Comparison of ENCODE assay signal across 1 cellular context in the genomic region with DNA sequence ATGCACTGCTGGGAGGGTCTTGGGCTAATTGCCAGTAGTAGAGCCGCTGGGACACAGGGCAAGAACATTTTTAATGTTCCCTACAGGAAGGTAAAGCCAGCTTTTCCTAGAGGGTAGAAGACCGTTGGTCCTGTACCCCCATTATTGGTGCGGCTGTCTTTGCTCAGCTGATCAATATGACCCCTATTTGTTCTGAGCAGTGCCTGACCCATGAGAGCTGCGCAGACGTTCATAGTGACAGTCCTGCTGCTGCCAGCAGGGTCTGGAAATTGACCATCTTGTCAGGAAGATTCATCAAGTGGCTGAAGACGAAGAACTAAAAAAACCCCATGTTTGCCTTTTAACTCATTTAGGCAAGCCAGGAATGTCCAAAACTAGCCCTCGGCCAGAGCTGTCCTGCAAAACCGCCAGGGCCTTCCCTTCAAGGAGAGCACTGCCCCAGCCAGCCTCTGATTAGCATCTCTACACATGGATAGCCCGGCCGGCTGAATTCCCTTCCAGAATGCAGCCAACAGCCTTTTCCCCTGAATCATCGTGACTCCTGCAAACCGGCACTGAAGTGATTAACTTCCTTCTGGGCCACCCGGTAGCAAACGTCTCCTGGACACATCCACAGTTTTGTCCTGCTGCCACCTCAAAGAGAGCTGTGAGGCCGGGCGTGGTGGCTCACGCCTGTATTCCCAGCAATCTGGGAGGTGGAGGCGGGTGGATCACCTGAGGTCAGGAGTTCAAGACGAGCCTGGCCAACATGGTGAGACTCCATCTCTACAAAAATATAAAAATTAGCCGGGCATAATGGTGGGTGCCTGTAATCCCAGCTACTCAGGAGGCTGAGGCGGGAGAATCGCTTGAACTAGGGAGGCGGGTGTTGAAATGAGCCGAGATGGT.
A peak's percentile ranks its signal among the peaks of the same experiment; 100 is the strongest.
TF ChIP-seq lines count a peak whose summit lies in the region.

No MANE protein-coding gene starts in this region.

TF ChIP-seq in K562, 482 proteins besides CTCF, POLR2A, EP300 and RAD21 (continued from another document and continues in another):
- TF ChIP-seq, protein P1, sequence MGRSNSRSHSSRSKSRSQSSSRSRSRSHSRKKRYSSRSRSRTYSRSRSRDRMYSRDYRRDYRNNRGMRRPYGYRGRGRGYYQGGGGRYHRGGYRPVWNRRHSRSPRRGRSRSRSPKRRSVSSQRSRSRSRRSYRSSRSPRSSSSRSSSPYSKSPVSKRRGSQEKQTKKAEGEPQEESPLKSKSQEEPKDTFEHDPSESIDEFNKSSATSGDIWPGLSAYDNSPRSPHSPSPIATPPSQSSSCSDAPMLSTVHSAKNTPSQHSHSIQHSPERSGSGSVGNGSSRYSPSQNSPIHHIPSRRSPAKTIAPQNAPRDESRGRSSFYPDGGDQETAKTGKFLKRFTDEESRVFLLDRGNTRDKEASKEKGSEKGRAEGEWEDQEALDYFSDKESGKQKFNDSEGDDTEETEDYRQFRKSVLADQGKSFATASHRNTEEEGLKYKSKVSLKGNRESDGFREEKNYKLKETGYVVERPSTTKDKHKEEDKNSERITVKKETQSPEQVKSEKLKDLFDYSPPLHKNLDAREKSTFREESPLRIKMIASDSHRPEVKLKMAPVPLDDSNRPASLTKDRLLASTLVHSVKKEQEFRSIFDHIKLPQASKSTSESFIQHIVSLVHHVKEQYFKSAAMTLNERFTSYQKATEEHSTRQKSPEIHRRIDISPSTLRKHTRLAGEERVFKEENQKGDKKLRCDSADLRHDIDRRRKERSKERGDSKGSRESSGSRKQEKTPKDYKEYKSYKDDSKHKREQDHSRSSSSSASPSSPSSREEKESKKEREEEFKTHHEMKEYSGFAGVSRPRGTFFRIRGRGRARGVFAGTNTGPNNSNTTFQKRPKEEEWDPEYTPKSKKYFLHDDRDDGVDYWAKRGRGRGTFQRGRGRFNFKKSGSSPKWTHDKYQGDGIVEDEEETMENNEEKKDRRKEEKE (IDR thresholded peaks at IDR 0.05; ENCODE audit: borderline replicate concordance in 1 of 2, control insufficient read depth in 1 of 2, low read depth in 2 of 2, low read length in 1 of 2): no peak
- TF ChIP-seq MCM2 (IDR thresholded peaks at IDR 0.05; ENCODE audit: low read depth): no peak
- TF ChIP-seq ZNF699 (CRISPR knock-in tag; IDR thresholded peaks at IDR 0.05; ENCODE audit: insufficient replicate concordance): no peak
- TF ChIP-seq PRMT5 (CRISPR knock-in tag; IDR thresholded peaks at IDR 0.05): no peak
- TF ChIP-seq POLR2AphosphoS5 (IDR thresholded peaks at IDR 0.05; ENCODE audit: control insufficient read depth, insufficient read depth, low read depth, low read length): peak; percentile 53; the same call in 1 of the 2 replicates
- no peak for TF ChIP-seq POLR2AphosphoS2 (IDR thresholded peaks at IDR 0.05; ENCODE audit: low read length)
- TF ChIP-seq ZNF785 (CRISPR knock-in tag; IDR thresholded peaks at IDR 0.05): no peak
- TF ChIP-seq TAL1 (IDR thresholded peaks at IDR 0.05): no peak; the same call in 1 of the 2 replicates
- TF ChIP-seq, protein P2, sequence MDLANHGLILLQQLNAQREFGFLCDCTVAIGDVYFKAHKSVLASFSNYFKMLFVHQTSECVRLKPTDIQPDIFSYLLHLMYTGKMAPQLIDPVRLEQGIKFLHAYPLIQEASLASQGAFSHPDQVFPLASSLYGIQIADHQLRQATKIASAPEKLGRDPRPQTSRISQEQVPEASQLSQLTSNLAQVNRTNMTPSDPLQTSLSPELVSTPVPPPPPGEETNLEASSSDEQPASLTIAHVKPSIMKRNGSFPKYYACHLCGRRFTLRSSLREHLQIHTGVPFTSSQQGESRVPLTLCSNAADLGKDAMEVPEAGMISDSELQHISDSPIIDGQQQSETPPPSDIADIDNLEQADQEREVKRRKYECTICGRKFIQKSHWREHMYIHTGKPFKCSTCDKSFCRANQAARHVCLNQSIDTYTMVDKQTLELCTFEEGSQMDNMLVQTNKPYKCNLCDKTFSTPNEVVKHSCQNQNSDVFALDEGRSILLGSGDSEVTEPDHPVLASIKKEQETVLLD (IDR thresholded peaks at IDR 0.05): no peak
- TF ChIP-seq, protein P3, sequence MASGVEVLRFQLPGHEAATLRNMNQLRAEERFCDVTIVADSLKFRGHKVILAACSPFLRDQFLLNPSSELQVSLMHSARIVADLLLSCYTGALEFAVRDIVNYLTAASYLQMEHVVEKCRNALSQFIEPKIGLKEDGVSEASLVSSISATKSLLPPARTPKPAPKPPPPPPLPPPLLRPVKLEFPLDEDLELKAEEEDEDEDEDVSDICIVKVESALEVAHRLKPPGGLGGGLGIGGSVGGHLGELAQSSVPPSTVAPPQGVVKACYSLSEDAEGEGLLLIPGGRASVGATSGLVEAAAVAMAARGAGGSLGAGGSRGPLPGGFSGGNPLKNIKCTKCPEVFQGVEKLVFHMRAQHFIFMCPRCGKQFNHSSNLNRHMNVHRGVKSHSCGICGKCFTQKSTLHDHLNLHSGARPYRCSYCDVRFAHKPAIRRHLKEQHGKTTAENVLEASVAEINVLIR (CRISPR knock-in tag; IDR thresholded peaks at IDR 0.05): no peak; the same call in 1 of the 2 replicates
- TF ChIP-seq ZNF23 (CRISPR knock-in tag; IDR thresholded peaks at IDR 0.05): no peak
- TF ChIP-seq KAT2B (IDR thresholded peaks at IDR 0.05; ENCODE audit: low read depth, low read length): no peak
- TF ChIP-seq, protein P4, sequence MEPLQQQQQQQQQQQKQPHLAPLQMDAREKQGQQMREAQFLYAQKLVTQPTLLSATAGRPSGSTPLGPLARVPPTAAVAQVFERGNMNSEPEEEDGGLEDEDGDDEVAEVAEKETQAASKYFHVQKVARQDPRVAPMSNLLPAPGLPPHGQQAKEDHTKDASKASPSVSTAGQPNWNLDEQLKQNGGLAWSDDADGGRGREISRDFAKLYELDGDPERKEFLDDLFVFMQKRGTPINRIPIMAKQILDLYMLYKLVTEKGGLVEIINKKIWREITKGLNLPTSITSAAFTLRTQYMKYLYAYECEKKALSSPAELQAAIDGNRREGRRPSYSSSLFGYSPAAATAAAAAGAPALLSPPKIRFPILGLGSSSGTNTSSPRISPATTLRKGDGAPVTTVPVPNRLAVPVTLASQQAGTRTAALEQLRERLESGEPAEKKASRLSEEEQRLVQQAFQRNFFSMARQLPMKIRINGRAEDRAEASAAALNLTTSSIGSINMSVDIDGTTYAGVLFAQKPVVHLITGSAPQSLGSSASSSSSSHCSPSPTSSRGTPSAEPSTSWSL (CRISPR knock-in tag; IDR thresholded peaks at IDR 0.05; ENCODE audit: borderline replicate concordance): no peak; the same call in 1 of the 2 replicates
- TF ChIP-seq CC2D1A (IDR thresholded peaks at IDR 0.05): no peak
- TF ChIP-seq ZNF3 (CRISPR knock-in tag; IDR thresholded peaks at IDR 0.05): no peak
- TF ChIP-seq PHF20 (IDR thresholded peaks at IDR 0.05; ENCODE audit: partially characterized antibody): no peak
- no peak for TF ChIP-seq WHSC1 (IDR thresholded peaks at IDR 0.05; ENCODE audit: low read length)
- no peak; the same call in 1 of the 2 replicates for TF ChIP-seq RFX1 (IDR thresholded peaks at IDR 0.05)
- TF ChIP-seq STAT5A (IDR thresholded peaks at IDR 0.05; ENCODE audit: borderline replicate concordance, low read length): no peak
- TF ChIP-seq, protein P5, sequence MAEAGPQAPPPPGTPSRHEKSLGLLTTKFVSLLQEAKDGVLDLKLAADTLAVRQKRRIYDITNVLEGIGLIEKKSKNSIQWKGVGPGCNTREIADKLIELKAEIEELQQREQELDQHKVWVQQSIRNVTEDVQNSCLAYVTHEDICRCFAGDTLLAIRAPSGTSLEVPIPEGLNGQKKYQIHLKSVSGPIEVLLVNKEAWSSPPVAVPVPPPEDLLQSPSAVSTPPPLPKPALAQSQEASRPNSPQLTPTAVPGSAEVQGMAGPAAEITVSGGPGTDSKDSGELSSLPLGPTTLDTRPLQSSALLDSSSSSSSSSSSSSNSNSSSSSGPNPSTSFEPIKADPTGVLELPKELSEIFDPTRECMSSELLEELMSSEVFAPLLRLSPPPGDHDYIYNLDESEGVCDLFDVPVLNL (CRISPR knock-in tag; IDR thresholded peaks at IDR 0.05; ENCODE audit: low read depth): no peak
- 0 out of 2 replicates have a peak, but pooled peaks have one; percentile 69 for TF ChIP-seq NR1H2 (CRISPR knock-in tag; IDR thresholded peaks at IDR 0.05)
- TF ChIP-seq, protein P6, sequence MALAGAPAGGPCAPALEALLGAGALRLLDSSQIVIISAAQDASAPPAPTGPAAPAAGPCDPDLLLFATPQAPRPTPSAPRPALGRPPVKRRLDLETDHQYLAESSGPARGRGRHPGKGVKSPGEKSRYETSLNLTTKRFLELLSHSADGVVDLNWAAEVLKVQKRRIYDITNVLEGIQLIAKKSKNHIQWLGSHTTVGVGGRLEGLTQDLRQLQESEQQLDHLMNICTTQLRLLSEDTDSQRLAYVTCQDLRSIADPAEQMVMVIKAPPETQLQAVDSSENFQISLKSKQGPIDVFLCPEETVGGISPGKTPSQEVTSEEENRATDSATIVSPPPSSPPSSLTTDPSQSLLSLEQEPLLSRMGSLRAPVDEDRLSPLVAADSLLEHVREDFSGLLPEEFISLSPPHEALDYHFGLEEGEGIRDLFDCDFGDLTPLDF (CRISPR knock-in tag; IDR thresholded peaks at IDR 0.05): peak; percentile 49; the same call in 1 of the 2 replicates
- TF ChIP-seq SMARCC2 (IDR thresholded peaks at IDR 0.05; ENCODE audit: low read depth): no peak
- no peak for TF ChIP-seq ZNF282 (CRISPR knock-in tag; IDR thresholded peaks at IDR 0.05)
- TF ChIP-seq KDM5B (IDR thresholded peaks at IDR 0.05; ENCODE audit: insufficient replicate concordance, low read depth, low read length): peak; percentile 42
- TF ChIP-seq ZNF124 (CRISPR knock-in tag; IDR thresholded peaks at IDR 0.05): no peak
- TF ChIP-seq ZNF212 (CRISPR knock-in tag; IDR thresholded peaks at IDR 0.05): no peak
- TF ChIP-seq SAFB (IDR thresholded peaks at IDR 0.05; ENCODE audit: borderline replicate concordance, low read depth, low read length): no peak
- TF ChIP-seq ATF7 (IDR thresholded peaks at IDR 0.05): peak; percentile 75
- TF ChIP-seq, protein P7, sequence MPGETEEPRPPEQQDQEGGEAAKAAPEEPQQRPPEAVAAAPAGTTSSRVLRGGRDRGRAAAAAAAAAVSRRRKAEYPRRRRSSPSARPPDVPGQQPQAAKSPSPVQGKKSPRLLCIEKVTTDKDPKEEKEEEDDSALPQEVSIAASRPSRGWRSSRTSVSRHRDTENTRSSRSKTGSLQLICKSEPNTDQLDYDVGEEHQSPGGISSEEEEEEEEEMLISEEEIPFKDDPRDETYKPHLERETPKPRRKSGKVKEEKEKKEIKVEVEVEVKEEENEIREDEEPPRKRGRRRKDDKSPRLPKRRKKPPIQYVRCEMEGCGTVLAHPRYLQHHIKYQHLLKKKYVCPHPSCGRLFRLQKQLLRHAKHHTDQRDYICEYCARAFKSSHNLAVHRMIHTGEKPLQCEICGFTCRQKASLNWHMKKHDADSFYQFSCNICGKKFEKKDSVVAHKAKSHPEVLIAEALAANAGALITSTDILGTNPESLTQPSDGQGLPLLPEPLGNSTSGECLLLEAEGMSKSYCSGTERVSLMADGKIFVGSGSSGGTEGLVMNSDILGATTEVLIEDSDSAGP (CRISPR knock-in tag; IDR thresholded peaks at IDR 0.05): no peak
- no peak for TF ChIP-seq IRF2 (CRISPR knock-in tag; IDR thresholded peaks at IDR 0.05)
- peak; percentile 24 for TF ChIP-seq ZFP36 (IDR thresholded peaks at IDR 0.05; ENCODE audit: low read depth, low read length, partially characterized antibody)
- TF ChIP-seq MTA1 (IDR thresholded peaks at IDR 0.05; ENCODE audit: borderline replicate concordance): peak; percentile 60; the same call in 1 of the 2 replicates
- TF ChIP-seq, protein P8, sequence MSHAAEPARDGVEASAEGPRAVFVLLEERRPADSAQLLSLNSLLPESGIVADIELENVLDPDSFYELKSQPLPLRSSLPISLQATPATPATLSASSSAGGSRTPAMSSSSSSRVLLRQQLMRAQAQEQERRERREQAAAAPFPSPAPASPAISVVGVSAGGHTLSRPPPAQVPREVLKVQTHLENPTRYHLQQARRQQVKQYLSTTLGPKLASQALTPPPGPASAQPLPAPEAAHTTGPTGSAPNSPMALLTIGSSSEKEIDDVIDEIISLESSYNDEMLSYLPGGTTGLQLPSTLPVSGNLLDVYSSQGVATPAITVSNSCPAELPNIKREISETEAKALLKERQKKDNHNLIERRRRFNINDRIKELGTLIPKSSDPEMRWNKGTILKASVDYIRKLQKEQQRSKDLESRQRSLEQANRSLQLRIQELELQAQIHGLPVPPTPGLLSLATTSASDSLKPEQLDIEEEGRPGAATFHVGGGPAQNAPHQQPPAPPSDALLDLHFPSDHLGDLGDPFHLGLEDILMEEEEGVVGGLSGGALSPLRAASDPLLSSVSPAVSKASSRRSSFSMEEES (CRISPR knock-in tag; IDR thresholded peaks at IDR 0.05): no peak
- TF ChIP-seq CBFA2T2 (conservative IDR thresholded peaks at IDR 0.05): no peak; the same call in 1 of the 2 replicates
- TF ChIP-seq BRF1 (IDR thresholded peaks at IDR 0.05; ENCODE audit: borderline replicate concordance, extremely low read depth, insufficient read length): no peak
- no peak for TF ChIP-seq CBX2 (IDR thresholded peaks at IDR 0.05; ENCODE audit: insufficient read depth, low read length, poor library complexity, severe bottlenecking)
- TF ChIP-seq, protein P9, sequence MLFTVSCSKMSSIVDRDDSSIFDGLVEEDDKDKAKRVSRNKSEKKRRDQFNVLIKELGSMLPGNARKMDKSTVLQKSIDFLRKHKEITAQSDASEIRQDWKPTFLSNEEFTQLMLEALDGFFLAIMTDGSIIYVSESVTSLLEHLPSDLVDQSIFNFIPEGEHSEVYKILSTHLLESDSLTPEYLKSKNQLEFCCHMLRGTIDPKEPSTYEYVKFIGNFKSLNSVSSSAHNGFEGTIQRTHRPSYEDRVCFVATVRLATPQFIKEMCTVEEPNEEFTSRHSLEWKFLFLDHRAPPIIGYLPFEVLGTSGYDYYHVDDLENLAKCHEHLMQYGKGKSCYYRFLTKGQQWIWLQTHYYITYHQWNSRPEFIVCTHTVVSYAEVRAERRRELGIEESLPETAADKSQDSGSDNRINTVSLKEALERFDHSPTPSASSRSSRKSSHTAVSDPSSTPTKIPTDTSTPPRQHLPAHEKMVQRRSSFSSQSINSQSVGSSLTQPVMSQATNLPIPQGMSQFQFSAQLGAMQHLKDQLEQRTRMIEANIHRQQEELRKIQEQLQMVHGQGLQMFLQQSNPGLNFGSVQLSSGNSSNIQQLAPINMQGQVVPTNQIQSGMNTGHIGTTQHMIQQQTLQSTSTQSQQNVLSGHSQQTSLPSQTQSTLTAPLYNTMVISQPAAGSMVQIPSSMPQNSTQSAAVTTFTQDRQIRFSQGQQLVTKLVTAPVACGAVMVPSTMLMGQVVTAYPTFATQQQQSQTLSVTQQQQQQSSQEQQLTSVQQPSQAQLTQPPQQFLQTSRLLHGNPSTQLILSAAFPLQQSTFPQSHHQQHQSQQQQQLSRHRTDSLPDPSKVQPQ (CRISPR knock-in tag; IDR thresholded peaks at IDR 0.05; ENCODE audit: borderline replicate concordance): no peak
- no peak for TF ChIP-seq PRPF4 (IDR thresholded peaks at IDR 0.05; ENCODE audit: insufficient read depth, low read depth, low read length, poor library complexity, severe bottlenecking)
- no peak for TF ChIP-seq EHMT2 (IDR thresholded peaks at IDR 0.05)
- TF ChIP-seq TFAM (CRISPR knock-in tag; conservative IDR thresholded peaks at IDR 0.05): no peak
- TF ChIP-seq TCF7 (IDR thresholded peaks at IDR 0.05; ENCODE audit: borderline replicate concordance): no peak
- TF ChIP-seq DIDO1 (tag; IDR thresholded peaks at IDR 0.05; ENCODE audit: low read depth): no peak
